26 cellular contexts compared by ENCODE assay signal in the genomic region with DNA sequence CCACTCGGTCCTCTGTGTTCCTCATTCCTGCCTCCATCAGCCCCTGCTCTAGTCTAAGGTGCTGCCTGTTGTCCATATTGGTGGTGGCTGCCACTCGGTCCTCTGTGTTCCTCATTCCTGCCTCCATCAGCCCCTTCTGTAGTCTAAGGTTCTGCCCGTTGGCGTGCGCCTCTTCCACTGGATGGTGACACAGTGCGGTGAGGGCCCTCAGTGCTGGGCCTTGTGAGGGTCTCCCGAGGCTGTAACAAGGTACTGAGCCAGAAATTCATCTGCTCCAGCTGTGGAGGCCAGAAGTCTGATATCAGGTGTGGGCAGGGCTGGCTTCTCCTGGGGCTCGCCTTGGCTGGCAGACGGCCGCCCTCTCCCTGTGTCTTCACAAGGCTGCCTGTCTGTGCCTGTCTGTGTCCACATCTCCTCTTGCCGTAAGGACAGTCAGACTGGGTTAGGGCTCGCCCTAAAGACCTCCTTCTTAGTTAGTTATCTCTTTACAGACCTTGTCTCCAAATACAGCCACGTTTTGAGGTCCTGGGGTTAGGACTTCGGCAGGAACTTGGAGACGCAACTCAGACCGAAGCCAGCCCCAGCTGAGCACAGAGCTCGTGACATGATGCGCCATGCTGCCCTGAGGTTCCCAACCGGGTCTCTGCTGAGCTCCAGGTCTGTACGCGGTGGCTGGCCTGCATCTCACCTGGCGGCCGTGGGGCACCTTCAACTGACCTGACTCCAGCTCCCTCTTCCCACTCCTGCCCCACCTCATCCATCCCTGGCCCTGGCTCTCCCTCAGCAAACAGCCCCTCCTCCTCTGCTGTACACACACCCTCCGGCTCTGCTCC.
A peak's percentile ranks its signal among the peaks of the same experiment; 100 is the strongest.
DNase-seq lines count a peak whose midpoint lies in the region; ATAC-seq, FAIRE-seq and TF ChIP-seq lines count a peak whose summit lies in the region.
"Had no signal": no experiment of that assay in that cellular context is flagged by ENCODE, and none has a peak within 500 bp of the region (broad histone marks: within the 10 kb centered on the region; RNA-seq: fewer than 3 reads in every experiment).

No MANE protein-coding gene starts in this region.

- peak; percentile 54 for DNase-seq in activated CD8-positive, alpha-beta memory T cell treated with anti-CD3 and anti-CD28 coated beads for 24 hours
- no peak for DNase-seq in activated CD8-positive, alpha-beta memory T cell treated with anti-CD3 and anti-CD28 coated beads, Interleukin-2, amount 50 U/mL, for 4 hours
- DNase-seq in bronchial epithelial cell (ENCODE audit: low read depth): peak; percentile 44
- no peak for DNase-seq in mucosa of descending colon
- DNase-seq in ureter (ENCODE audit: low spot score): peak; percentile 45
- no peak for DNase-seq in NCI-H1436 (lab: John Stamatoyannopoulos, UW)
- no peak for DNase-seq in DMS 273 (lab: John Stamatoyannopoulos, UW; ENCODE audit: unreplicated experiment)
- DNase-seq: activated naive CD4-positive, alpha-beta T cell; AML-193; CD8-positive, alpha-beta memory T cell; hypothalamus; NCI-H1048; NCI-H1694 treated with DMSO at 0.1 percent for 48 hours; NCI-H446; NCI-H748 treated with DMSO at 0.1 percent for 48 hours; sigmoid colon; SJCRH30; stimulated activated CD4-positive, alpha-beta T cell treated with anti-CD3 and anti-CD28 coated beads, Interleukin-4, amount 100 ng/mL, for 24 hours; substantia nigra; SW 1271; trophoblast cell had no signal

- peaks cover 4% of the 10 kb centered on the region for H3K4me1 ChIP-seq in mucosa of descending colon (ENCODE audit: low read depth)
- H3K4me1 ChIP-seq: adrenal gland, sigmoid colon, SJCRH30 had no signal

- TF ChIP-seq CTCF in bronchial epithelial cell (IDR thresholded peaks at IDR 0.05; ENCODE audit: insufficient read depth, low read length, severe bottlenecking) (no peak), mucosa of descending colon (IDR thresholded peaks at IDR 0.05) (no peak)

- peaks cover 21% of the 10 kb centered on the region for H3K27me3 ChIP-seq in bronchial epithelial cell (ENCODE audit: control insufficient read depth, insufficient read depth, low read length)
- H3K27me3 ChIP-seq: adrenal gland had no signal

- no peak overlapping the region for H3K4me3 ChIP-seq in bronchial epithelial cell (ENCODE audit: low read depth, low read length)
- no peak overlapping the region for H3K4me3 ChIP-seq in mucosa of descending colon
- H3K4me3 ChIP-seq: adrenal gland, GM12878, K562, sigmoid colon, SJCRH30 had no signal

- intact Hi-C loops in mucosa of descending colon (cut with DNase I, micrococcal nuclease): no loop called here

- ATAC-seq in mucosa of descending colon (peak; percentile 56), HG03159 (IDR thresholded peaks at IDR 0.05; ENCODE audit: unreplicated experiment) (no peak)
- ATAC-seq: GM12878, K562 had no signal

- H3K36me3 ChIP-seq in bronchial epithelial cell (ENCODE audit: control insufficient read depth, insufficient read depth, low read length): no peaks in the 10 kb centered on the region
- H3K36me3 ChIP-seq in mucosa of descending colon (ENCODE audit: low read depth): no peaks in the 10 kb centered on the region
- H3K36me3 ChIP-seq: adrenal gland, neutrophil, sigmoid colon, SJCRH30 had no signal

- no peak for FAIRE-seq in bronchial epithelial cell (lab: Jason Lieb, UNC)
- FAIRE-seq: GM12878, K562 had no signal

- no peaks in the 10 kb centered on the region for H3K9me3 ChIP-seq in mucosa of descending colon
- H3K9me3 ChIP-seq: adrenal gland, neutrophil, sigmoid colon, SJCRH30 had no signal

Comparison
In these comparisons a context has a peak if more than half of its experiments do, and no peak if none do; other contexts are left out.
1. DNase-seq: peak in activated CD8-positive, alpha-beta memory T cell treated with anti-CD3 and anti-CD28 coated beads for 24 hours (single experiment), bronchial epithelial cell (single experiment) and ureter (single experiment); none in activated CD8-positive, alpha-beta memory T cell treated with anti-CD3 and anti-CD28 coated beads, Interleukin-2, amount 50 U/mL, for 4 hours (single experiment), mucosa of descending colon (0 of 3), NCI-H1436 (single experiment) and DMS 273 (single experiment).